In the genomic region with DNA sequence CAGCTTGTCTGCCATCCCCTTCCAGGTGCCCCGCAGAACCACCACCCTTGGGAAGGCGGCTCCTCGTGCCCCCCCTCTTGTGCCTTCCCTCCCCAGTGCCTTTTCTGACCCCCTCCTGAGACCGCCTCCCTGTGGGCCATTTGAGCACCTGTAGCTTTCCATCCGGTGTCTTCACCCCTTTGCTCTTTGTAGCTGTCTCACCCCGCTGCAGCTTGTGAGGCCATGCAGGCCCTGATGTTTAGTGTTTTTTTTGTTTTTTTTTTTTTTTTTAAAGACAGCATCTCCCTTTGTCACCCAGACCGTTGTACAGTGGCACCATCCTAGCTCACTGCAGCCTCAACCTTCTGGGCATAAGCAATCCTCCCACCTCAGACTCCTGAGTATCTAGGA, we compare ENCODE assay signal across 13 cellular contexts. TPM values are rescaled to one million over a fixed set of nuclear protein-coding genes. Genes with fewer than 3 reads are reported as not detected.
DNase-seq lines count a peak whose midpoint lies in the region; ATAC-seq and TF ChIP-seq lines count a peak whose summit lies in the region.
"Had no signal": no experiment of that assay in that cellular context is flagged by ENCODE, and none has a peak within 500 bp of the region (broad histone marks: within the 10 kb centered on the region; RNA-seq: fewer than 3 reads in every experiment).

No MANE protein-coding gene starts in this region.

- no peak overlapping the region for H2AFZ ChIP-seq in mesenchymal stem cell (ENCODE audit: low read depth, low read length)

- H2BK12ac ChIP-seq in mesenchymal stem cell (ENCODE audit: low read length in 2 of 2), result peak overlapping the region in 1 of 2 experiments; percentile 51

- H2BK120ac ChIP-seq in mesenchymal stem cell (ENCODE audit: low read depth, low read length), result peak overlapping the region; percentile 45

- 77% methylated on average over 5 of the region's 7 CpGs for WGBS in mesenchymal stem cell

- H3K4me3 ChIP-seq in WERI-Rb-1 (ENCODE audit: low read depth, low read length) (no peak overlapping the region), mesenchymal stem cell (ENCODE audit: insufficient read depth in 1 of 2, low read depth in 1 of 2, low read length in 2 of 2) (no peak overlapping the region)

- H3K36me3 Mint-ChIP-seq in type B pancreatic cell, result peaks cover 3% of the 10 kb centered on the region

- ATAC-seq in HG03378 (IDR thresholded peaks at IDR 0.05; ENCODE audit: unreplicated experiment) (no peak), GM18861 (IDR thresholded peaks at IDR 0.05; ENCODE audit: unreplicated experiment) (no peak)
- ATAC-seq: right cardiac atrium had no signal

- peak overlapping the region; percentile 62 for H3K4me3 Mint-ChIP-seq in type B pancreatic cell
- H3K4me3 Mint-ChIP-seq: activated naive CD4-positive, alpha-beta T cell treated with anti-CD3 and anti-CD28 coated beads, Interleukin-2, amount 50 U/mL, for 24 hours had no signal

- H2BK5ac ChIP-seq in mesenchymal stem cell (ENCODE audit: low read depth, low read length, poor library complexity, severe bottlenecking), result no peak overlapping the region

- H4K91ac ChIP-seq in mesenchymal stem cell (ENCODE audit: low read length), result peak overlapping the region; percentile 78

- peak overlapping the region; percentile 66 to 67 for H3K18ac ChIP-seq in mesenchymal stem cell (ENCODE audit: low read depth in 1 of 2, low read length in 2 of 2)

- H3K36me3 ChIP-seq in WERI-Rb-1 (no peaks in the 10 kb centered on the region; the same call in 1 of the 2 replicates), mesenchymal stem cell (ENCODE audit: control insufficient read depth in 1 of 2, insufficient read depth in 2 of 2, low read depth in 1 of 2, low read length in 2 of 2) (peaks cover 0 to 8% of the 10 kb centered on the region in 2 experiments)

- peaks cover 52% of the 10 kb centered on the region for H3K4me1 Mint-ChIP-seq in type B pancreatic cell (ENCODE audit: unreplicated experiment)

- peak overlapping the region; percentile 19 for H4K8ac ChIP-seq in mesenchymal stem cell (ENCODE audit: low read length)

- no peaks in the 10 kb centered on the region for H3K27me3 Mint-ChIP-seq in type B pancreatic cell
- H3K27me3 Mint-ChIP-seq: activated naive CD4-positive, alpha-beta T cell treated with anti-CD3 and anti-CD28 coated beads, Interleukin-2, amount 50 U/mL, for 24 hours had no signal

- no peak overlapping the region for H3K9ac ChIP-seq in mesenchymal stem cell (ENCODE audit: low read length)

- H2AK5ac ChIP-seq in mesenchymal stem cell (ENCODE audit: low read length, severe bottlenecking), result no peak overlapping the region

- H3K4me1 ChIP-seq in mesenchymal stem cell (ENCODE audit: control insufficient read depth, insufficient read depth, low read depth, low read length), result peaks cover 24% of the 10 kb centered on the region

- H3K27ac ChIP-seq in WERI-Rb-1 (no peak overlapping the region), mesenchymal stem cell (ENCODE audit: low read length, poor library complexity, severe bottlenecking) (no peak overlapping the region)

- H3K27me3 ChIP-seq in WERI-Rb-1 (ENCODE audit: insufficient read depth, low read depth, severe bottlenecking) (no peaks in the 10 kb centered on the region), mesenchymal stem cell (ENCODE audit: control insufficient read depth in 1 of 2, insufficient read depth in 1 of 2, low read length in 2 of 2) (no peaks in the 10 kb centered on the region)

- H3K4me2 ChIP-seq in mesenchymal stem cell (ENCODE audit: low read length, poor library complexity, severe bottlenecking), result peak overlapping the region; percentile 2

- H3K14ac ChIP-seq in mesenchymal stem cell (ENCODE audit: low read length in 2 of 2), result peak overlapping the region in 1 of 2 experiments; percentile 49

- peak overlapping the region; percentile 73 for H2BK15ac ChIP-seq in mesenchymal stem cell (ENCODE audit: low read depth, poor library complexity, severe bottlenecking)

- TF ChIP-seq CTCF in WERI-Rb-1 (IDR thresholded peaks at IDR 0.05; ENCODE audit: low read depth, low read length), result 0 out of 2 replicates have a peak, but pooled peaks have one; percentile 17
- TF ChIP-seq CTCF in type B pancreatic cell (conservative IDR thresholded peaks at IDR 0.05), result no peak

- no peaks in the 10 kb centered on the region for H3K9me3 ChIP-seq in WERI-Rb-1 (ENCODE audit: severe bottlenecking)
- H3K9me3 ChIP-seq in mesenchymal stem cell (ENCODE audit: control insufficient read depth, low read length), result no peaks in the 10 kb centered on the region

- H3K79me1 ChIP-seq in mesenchymal stem cell (replicated peaks; ENCODE audit: low read length, poor library complexity, severe bottlenecking), result peaks cover 57% of the 10 kb centered on the region

- H3K23ac ChIP-seq in mesenchymal stem cell (ENCODE audit: low read length in 2 of 2), result peak overlapping the region in 1 of 2 experiments; percentile 14

- no peak overlapping the region for H3K4ac ChIP-seq in mesenchymal stem cell (ENCODE audit: low read depth in 1 of 2, low read length in 2 of 2)

- DNase-seq in DMS53 (lab: John Stamatoyannopoulos, UW) (peak; percentile 42), DMS53 treated with DMSO at 0.1 percent for 48 hours (lab: John Stamatoyannopoulos, UW; ENCODE audit: unreplicated experiment) (no peak), WERI-Rb-1 (no peak), mesenchymal stem cell (no peak), type B pancreatic cell (ENCODE audit: extremely low spot score, unreplicated experiment) (no peak)
- DNase-seq in activated CD4-positive, alpha-beta T cell treated with anti-CD3 and anti-CD28 coated beads for 48 hours, result no peak
- DNase-seq: DMS 273 treated with DMSO at 0.1 percent for 48 hours, NCI-H1694, right cardiac atrium, SHP77 treated with DMSO at 0.1 percent for 48 hours had no signal

- no peaks in the 10 kb centered on the region for H3K9me3 Mint-ChIP-seq in type B pancreatic cell
- H3K9me3 Mint-ChIP-seq: activated naive CD4-positive, alpha-beta T cell treated with anti-CD3 and anti-CD28 coated beads, Interleukin-2, amount 50 U/mL, for 24 hours had no signal

- peak overlapping the region; percentile 90 for H3K27ac Mint-ChIP-seq in type B pancreatic cell
- H3K27ac Mint-ChIP-seq: activated naive CD4-positive, alpha-beta T cell treated with anti-CD3 and anti-CD28 coated beads, Interleukin-2, amount 50 U/mL, for 24 hours had no signal

RNA-seq across cellular contexts. Expression of a gene that starts 52.5 kb away (rescaled TPM):
- 62.6 TPM for polyA plus RNA-seq in mesenchymal stem cell (2013, experiment 1 of 2)
- polyA plus RNA-seq in mesenchymal stem cell (2013, experiment 2 of 2), result 60.3 TPM
- 76.4 and 79.2 TPM in 2 replicates for total RNA-seq in type B pancreatic cell (ENCODE audit: low replicate concordance)
